8 cellular contexts compared by ENCODE assay signal in genomic region chr19:45469132-45469834, GRCh38. TPM values are rescaled to one million over a fixed set of nuclear protein-coding genes. Genes with fewer than 3 reads are reported as not detected.
DNase-seq lines count a peak whose midpoint lies in the region; ATAC-seq, FAIRE-seq and TF ChIP-seq lines count a peak whose summit lies in the region.

No MANE protein-coding gene starts in this region.

- H3K4me3 Mint-ChIP-seq in immature natural killer cell: peak overlapping the region; percentile 92 to 93 (median 93)

- H2AFZ ChIP-seq in mammary epithelial cell (ENCODE audit: low read depth, low read length): no peak overlapping the region

- TF ChIP-seq RAD21 in A549 (conservative IDR thresholded peaks at IDR 0.05 in 1 of 2, IDR thresholded peaks at IDR 0.05 in 1 of 2): no peak

- ATAC-seq in A549: peak; percentile 58 to 59
- ATAC-seq in GM18868 (IDR thresholded peaks at IDR 0.05; ENCODE audit: unreplicated experiment): peak; percentile 61
- peak; percentile 60 for ATAC-seq in HG03108 (IDR thresholded peaks at IDR 0.05; ENCODE audit: unreplicated experiment)

- no TSS peak for BruUV-seq in mammary epithelial cell (replicated peaks; lab: Mats Ljungman, UMichigan)

- dilution Hi-C loops in mammary epithelial cell (cut with HindIII; ENCODE audit: low sequenced_read_pairs): no loop called here

- H3K4me2 ChIP-seq in A549 (peak overlapping the region; percentile 96), mammary epithelial cell (ENCODE audit: insufficient read depth, low read depth, low read length) (peak overlapping the region; percentile 89)

- CTCF ChIA-PET in A549 (lab: Yijun Ruan, JAX) (interaction anchor here (1.0 to 33.4 kb wide), 9 partner anchors 9 to 225 kb away, joined by 3 to 1883 read pairs (median 10); partner anchors contain the start of gene ERCC1), mammary epithelial cell (lab: Charles Lee; ENCODE audit: low non-redundant PET) (interaction anchor here (0.5 to 0.8 kb wide), 2 partner anchors 28 to 567 kb away, joined by 5 to 6 read pairs; no protein-coding TSS in a partner anchor)

- in situ Hi-C loops in mammary epithelial cell (cut with MboI; ENCODE audit: low sequenced_read_pairs in 2 of 2): no loop called here

- no peak for TF ChIP-seq CTCF in A549 (IDR thresholded peaks at IDR 0.05)
- TF ChIP-seq CTCF in WERI-Rb-1 (IDR thresholded peaks at IDR 0.05; ENCODE audit: low read depth, low read length): no peak
- no peak for TF ChIP-seq CTCF in mammary epithelial cell (conservative IDR thresholded peaks at IDR 0.05 in 1 of 2, IDR thresholded peaks at IDR 0.05 in 1 of 2; ENCODE audit: extremely low read depth in 1 of 2, insufficient read depth in 1 of 2, low read depth in 1 of 2, low read length in 2 of 2)

- peaks cover 42 to 43% of the 10 kb centered on the region in 2 donors for H3K4me1 Mint-ChIP-seq in immature natural killer cell

- peaks cover 64 to 72% (median 69%) of the 10 kb centered on the region in 3 donors for H3K27me3 Mint-ChIP-seq in immature natural killer cell (ENCODE audit: low read depth in 3 of 3)

- no peaks in the 10 kb centered on the region for H4K20me1 ChIP-seq in mammary epithelial cell (ENCODE audit: insufficient read depth, low read length)

- no peak for TF ChIP-seq EP300 in A549 (IDR thresholded peaks at IDR 0.05)

- H3K4me1 ChIP-seq in A549: peaks cover 24% of the 10 kb centered on the region
- H3K4me1 ChIP-seq in mammary epithelial cell (ENCODE audit: insufficient read depth, low read length): peaks cover 16% of the 10 kb centered on the region

- no peaks in the 10 kb centered on the region for H3K27me3 ChIP-seq in WERI-Rb-1 (ENCODE audit: insufficient read depth, low read depth, severe bottlenecking)
- H3K27me3 ChIP-seq in mammary epithelial cell (ENCODE audit: insufficient read depth, low read length): no peaks in the 10 kb centered on the region

- H3K9me3 Mint-ChIP-seq in immature natural killer cell: no peaks in the 10 kb centered on the region

- no peaks in the 10 kb centered on the region for H3K79me2 ChIP-seq in mammary epithelial cell (ENCODE audit: insufficient read depth, low read length)

- peak overlapping the region; percentile 93 for H3K9ac ChIP-seq in mammary epithelial cell (ENCODE audit: insufficient read depth, low read length)

- peaks cover 0 to 6% (median 0%) of the 10 kb centered on the region in 3 donors for H3K36me3 Mint-ChIP-seq in immature natural killer cell

- FAIRE-seq in A549 (lab: Jason Lieb, UNC): peak; percentile 86

- H3K27ac Mint-ChIP-seq in immature natural killer cell: peak overlapping the region; percentile 97 to 99 (median 98)

- TF ChIP-seq POLR2A in A549 (IDR thresholded peaks at IDR 0.05; ENCODE audit: low read length): peak; percentile 28; the same call in 1 of the 2 replicates

- H3K4me3 ChIP-seq in A549: peak overlapping the region; percentile 58
- H3K4me3 ChIP-seq in WERI-Rb-1 (ENCODE audit: low read depth, low read length): peak overlapping the region; percentile 61
- peak overlapping the region; percentile 61 to 96 (median 62) for H3K4me3 ChIP-seq in mammary epithelial cell (replicated peaks in 1 of 3; ENCODE audit: insufficient read depth in 1 of 3, low read depth in 2 of 3, low read length in 3 of 3)

- intact Hi-C loops in mammary epithelial cell (cut with micrococcal nuclease): loop anchor here (2.0 kb wide), 1 partner anchor 38 kb away; the partner anchor contains the start of gene VASP

- H3K9me3 ChIP-seq in A549 (no peaks in the 10 kb centered on the region), WERI-Rb-1 (ENCODE audit: severe bottlenecking) (no peaks in the 10 kb centered on the region), mammary epithelial cell (replicated peaks; ENCODE audit: insufficient read depth, low read length) (no peaks in the 10 kb centered on the region)

- under 1% methylated on average over 59 of the region's 60 CpGs for WGBS in A549 (ENCODE audit: missing lambda C conversion rate)
- WGBS in mammary epithelial cell (ENCODE audit: low coverage, missing lambda C conversion rate): under 1% methylated on average over 24 of the region's 60 CpGs

- peak overlapping the region; percentile 55 to 86 for H3K27ac ChIP-seq in A549
- H3K27ac ChIP-seq in WERI-Rb-1: peak overlapping the region; percentile 80
- H3K27ac ChIP-seq in mammary epithelial cell (ENCODE audit: insufficient read depth, low read depth, low read length): peak overlapping the region; percentile 94

- POLR2A ChIA-PET in A549 (lab: Yijun Ruan, JAX): interaction anchor here (0.5 to 3.5 kb wide), 16 partner anchors 9 to 291 kb away, joined by 3 to 40 read pairs (median 4); partner anchors contain the start of genes BLOC1S3, ERCC1 and TRAPPC6A

- DNase-seq in A549 (ENCODE audit: low read depth in 1 of 2, low spot score in 1 of 2): peak; percentile 78 to 94
- peak; percentile 96 for DNase-seq in NCI-H2196 (lab: John Stamatoyannopoulos, UW; ENCODE audit: unreplicated experiment)
- peak; percentile 92 for DNase-seq in WERI-Rb-1
- peak; percentile 95 for DNase-seq in mammary epithelial cell
- DNase-seq in immature natural killer cell: peak; percentile 96 to 97 (median 97)
- DNase-seq in smooth muscle cell of the brain vasculature (ENCODE audit: low read depth, low spot score): peak; percentile 82

- H3K36me3 ChIP-seq in WERI-Rb-1 (no peaks in the 10 kb centered on the region), mammary epithelial cell (ENCODE audit: insufficient read depth, low read length) (no peaks in the 10 kb centered on the region)

TF ChIP-seq in A549, 52 proteins besides CTCF, POLR2A, EP300 and RAD21 (continues in another document):
- TF ChIP-seq RCOR1 (IDR thresholded peaks at IDR 0.05; ENCODE audit: low read depth, low read length) (no peak), GATA3 (IDR thresholded peaks at IDR 0.05; ENCODE audit: borderline replicate concordance) (peak; percentile 55; the same call in 1 of the 2 replicates), USF2 (IDR thresholded peaks at IDR 0.05) (peak; percentile 46), RFX5 (IDR thresholded peaks at IDR 0.05) (peak; percentile 86)
- TF ChIP-seq, protein P1, sequence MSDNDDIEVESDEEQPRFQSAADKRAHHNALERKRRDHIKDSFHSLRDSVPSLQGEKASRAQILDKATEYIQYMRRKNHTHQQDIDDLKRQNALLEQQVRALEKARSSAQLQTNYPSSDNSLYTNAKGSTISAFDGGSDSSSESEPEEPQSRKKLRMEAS (IDR thresholded peaks at IDR 0.05): peak; percentile 92

RNA-seq across cellular contexts. Expression of gene FOSB, which starts 1.5 kb away (rescaled TPM):
- polyA plus RNA-seq in A549 (2011; rRNA removed) (27.9 and 48.8 TPM in 2 replicates), A549 (2017; fragmentation: RNase III; extraction: RNeasy Plus Mini Kit Qiagen cat#74134 plus additional on column Dnase treatment) (0.57 to 0.65 TPM (median 0.58 TPM) in 3 replicates), mammary epithelial cell (2.6 TPM), immature natural killer cell (10 to 100 TPM; 11.6 to 30.1 (median 11.6) TPM)
- 90.2 and 102 TPM in 2 replicates for polyA plus RNA-seq in A549 (2012; cell fraction: cytosol; rRNA removed)
- polyA plus RNA-seq in A549 (2012; cell fraction: nucleus; rRNA removed): 424 and 553 TPM in 2 replicates
- 82.7 and 141 TPM in 2 replicates for polyA minus RNA-seq in A549 (2011; rRNA and poly(A)+ RNA removed)
- total RNA-seq in mammary epithelial cell: 10 to 100 TPM in 1 of 2 donors, 1 to 10 TPM in 1; 1.8 to 49.1 TPM
- 27.0 TPM for polyA minus RNA-seq in mammary epithelial cell

RNA-seq across cellular contexts. Expression of gene RTN2, which starts 27.6 kb away (rescaled TPM):
- polyA plus RNA-seq in A549 (2011; rRNA removed) (4.7 and 5.3 TPM in 2 replicates), A549 (2017; fragmentation: RNase III; extraction: RNeasy Plus Mini Kit Qiagen cat#74134 plus additional on column Dnase treatment) (6.3 to 9.0 TPM (median 8.1 TPM) in 3 replicates), mammary epithelial cell (11.5 TPM), immature natural killer cell (under 1 TPM in 2 of 3 donors, not detected in 1; 0.48 to 0.80 TPM)
- 4.7 and 7.4 TPM in 2 replicates for polyA plus RNA-seq in A549 (2012; cell fraction: cytosol; rRNA removed)
- 5.4 and 5.8 TPM in 2 replicates for polyA plus RNA-seq in A549 (2012; cell fraction: nucleus; rRNA removed)
- 6.7 and 10.8 TPM in 2 replicates for polyA minus RNA-seq in A549 (2011; rRNA and poly(A)+ RNA removed)
- total RNA-seq in mammary epithelial cell: 10 to 100 TPM; 11.0 to 16.9 TPM
- 11.9 TPM for polyA minus RNA-seq in mammary epithelial cell

RNA-seq across cellular contexts. Expression of gene PPM1N, which starts 29.0 kb away (rescaled TPM):
- polyA plus RNA-seq in A549 (2011; rRNA removed) (9.2 and 9.8 TPM in 2 replicates), A549 (2017; fragmentation: RNase III; extraction: RNeasy Plus Mini Kit Qiagen cat#74134 plus additional on column Dnase treatment) (6.6 to 11.2 TPM (median 10.5 TPM) in 3 replicates), mammary epithelial cell (2.3 TPM), immature natural killer cell (1 to 10 TPM; 3.9 to 5.7 (median 4.0) TPM)
- 8.9 and 11.1 TPM in 2 replicates for polyA plus RNA-seq in A549 (2012; cell fraction: cytosol; rRNA removed)
- 6.6 TPM in 2 replicates for polyA plus RNA-seq in A549 (2012; cell fraction: nucleus; rRNA removed)
- 1.2 and 1.5 TPM in 2 replicates for polyA minus RNA-seq in A549 (2011; rRNA and poly(A)+ RNA removed)
- total RNA-seq in mammary epithelial cell: 1 to 10 TPM; 1.3 to 2.1 TPM
- not detected for polyA minus RNA-seq in mammary epithelial cell

RNA-seq across cellular contexts. Expression of gene VASP, which starts 38.0 kb away (rescaled TPM):
- polyA plus RNA-seq in A549 (2011; rRNA removed) (59.1 and 64.5 TPM in 2 replicates), A549 (2017; fragmentation: RNase III; extraction: RNeasy Plus Mini Kit Qiagen cat#74134 plus additional on column Dnase treatment) (83.8 to 94.6 TPM (median 94.3 TPM) in 3 replicates), mammary epithelial cell (93.9 TPM), immature natural killer cell (100 to 1,000 TPM in 1 of 3 donors, 10 to 100 TPM in 2; 91.2 to 126 (median 93.4) TPM)
- polyA plus RNA-seq in A549 (2012; cell fraction: cytosol; rRNA removed): 58.8 and 103 TPM in 2 replicates
- 93.7 and 118 TPM in 2 replicates for polyA plus RNA-seq in A549 (2012; cell fraction: nucleus; rRNA removed)
- 72.4 and 90.8 TPM in 2 replicates for polyA minus RNA-seq in A549 (2011; rRNA and poly(A)+ RNA removed)
- total RNA-seq in mammary epithelial cell: 100 to 1,000 TPM; 160 to 201 TPM
- polyA minus RNA-seq in mammary epithelial cell: 122 TPM

RNA-seq across cellular contexts. Expression of gene ERCC1, which starts 45.6 kb away (rescaled TPM):
- polyA plus RNA-seq in A549 (2011; rRNA removed): 81.7 and 109 TPM in 2 replicates
- polyA plus RNA-seq in A549 (2012; cell fraction: cytosol; rRNA removed): 165 and 195 TPM in 2 replicates
- 178 and 201 TPM in 2 replicates for polyA plus RNA-seq in A549 (2012; cell fraction: nucleus; rRNA removed)
- polyA plus RNA-seq in A549 (2017; fragmentation: RNase III; extraction: RNeasy Plus Mini Kit Qiagen cat#74134 plus additional on column Dnase treatment): 89.7 to 97.6 TPM (median 93.0 TPM) in 3 replicates
- 175 and 210 TPM in 2 replicates for polyA minus RNA-seq in A549 (2011; rRNA and poly(A)+ RNA removed)
- total RNA-seq in mammary epithelial cell: 100 to 1,000 TPM in 1 of 2 donors, 10 to 100 TPM in 1; 81.9 to 316 TPM
- 224 TPM for polyA plus RNA-seq in mammary epithelial cell
- 242 TPM for polyA minus RNA-seq in mammary epithelial cell
- polyA plus RNA-seq in immature natural killer cell: 10 to 100 TPM; 50.8 to 62.2 (median 54.5) TPM

Comparison
In these comparisons a context has a peak if more than half of its experiments do, and no peak if none do; other contexts are left out.
1. Peak in every context shown above with its lines: DNase-seq, ATAC-seq, H3K4me3 ChIP-seq and H3K27ac ChIP-seq.